18 cellular contexts compared by ENCODE assay signal in genomic region chr21:37446552-37446951, GRCh38.
DNase-seq lines count a peak whose midpoint lies in the region; ATAC-seq, FAIRE-seq and TF ChIP-seq lines count a peak whose summit lies in the region.
"Had no signal": no experiment of that assay in that cellular context is flagged by ENCODE, and none has a peak within 500 bp of the region (broad histone marks: within the 10 kb centered on the region; RNA-seq: fewer than 3 reads in every experiment).

No MANE protein-coding gene starts in this region.

- H2BK5ac ChIP-seq in trophoblast cell (ENCODE audit: low read depth, low read length, poor library complexity), result no peak overlapping the region

- dilution Hi-C loops in endothelial cell of umbilical vein (cut with MboI; ENCODE audit: extremely low pct_ligation_motif_present, low sequenced_read_pairs), result no loop called here

- POLR2A ChIA-PET in OCI-LY7 (lab: Charles Lee), result interaction anchor here (0.6 to 0.7 kb wide), 2 partner anchors 13 to 431 kb away, joined by 3 to 4 read pairs; no protein-coding TSS in a partner anchor
- POLR2A ChIA-PET in endothelial cell of umbilical vein (lab: Charles Lee), result no interaction called here

- FAIRE-seq in endothelial cell of umbilical vein (lab: Jason Lieb, UNC), result no peak
- FAIRE-seq: A204.1 had no signal

- H3K23ac ChIP-seq in trophoblast cell (ENCODE audit: low read length), result no peak overlapping the region

- TF ChIP-seq CTCF in OCI-LY7 (conservative IDR thresholded peaks at IDR 0.05; ENCODE audit: low read length) (peak; percentile 25; the same call in 1 of the 2 replicates), endothelial cell of umbilical vein (IDR thresholded peaks at IDR 0.05; ENCODE audit: extremely low read depth in 1 of 2, insufficient read depth in 1 of 2, low read depth in 1 of 2, low read length in 2 of 2) (no peak)

- no peaks in the 10 kb centered on the region for H3K9me2 ChIP-seq in OCI-LY7 (ENCODE audit: insufficient read depth, low read length)

- no peaks in the 10 kb centered on the region for H3K27me3 Mint-ChIP-seq in activated T-cell treated with anti-CD3 and anti-CD28 coated beads, Interleukin-2, amount 50 U/mL, for 24 hours
- H3K27me3 Mint-ChIP-seq in activated T-cell treated with anti-CD3 and anti-CD28 coated beads, Interleukin-2, amount 50 U/mL, for 4 hours (ENCODE audit: low read depth), result no peaks in the 10 kb centered on the region
- H3K27me3 Mint-ChIP-seq: activated naive CD4-positive, alpha-beta T cell treated with anti-CD3 and anti-CD28 coated beads, Interleukin-2, amount 10 ng/mL, durations not matched to agents 7 days and 5 days; stimulated activated naive B cell treated with anti-CD40 and anti-IgM and Interleukin-4, amounts not matched to agents 10 μg/mL and 1 μg/mL and 100 μg/mL, for 72 hours had no signal

- WGBS in trophoblast cell (ENCODE audit: extremely low coverage, insufficient coverage, insufficient read length), result no CpG with 5 or more reads among the region's 5 CpGs

- peaks cover 96% of the 10 kb centered on the region for H3K79me2 ChIP-seq in OCI-LY7 (ENCODE audit: insufficient read depth, low read depth, low read length)
- H3K79me2 ChIP-seq in endothelial cell of umbilical vein (ENCODE audit: control insufficient read depth, insufficient read depth, low read length), result peaks cover 94% of the 10 kb centered on the region
- peaks cover 14% of the 10 kb centered on the region for H3K79me2 ChIP-seq in trophoblast cell (ENCODE audit: control insufficient read depth, insufficient read depth, low read length, poor library complexity)

- no peak overlapping the region for H3K18ac ChIP-seq in trophoblast cell (ENCODE audit: low read length)

- no peak overlapping the region for H2BK120ac ChIP-seq in trophoblast cell (ENCODE audit: insufficient read depth, low read length, poor library complexity)

- peaks cover 34% of the 10 kb centered on the region; the same call in 1 of the 2 replicates for H3K36me3 ChIP-seq in OCI-LY7 (ENCODE audit: insufficient read depth, low read length)
- no peaks in the 10 kb centered on the region for H3K36me3 ChIP-seq in endothelial cell of umbilical vein (ENCODE audit: control insufficient read depth in 2 of 2, extremely low read depth in 1 of 2, insufficient read depth in 2 of 2, low read length in 2 of 2)
- peaks cover 0 to 2% of the 10 kb centered on the region in 2 experiments for H3K36me3 ChIP-seq in trophoblast cell (ENCODE audit: control insufficient read depth in 1 of 2, insufficient read depth in 2 of 2, low read length in 2 of 2)
- H3K36me3 ChIP-seq: transverse colon had no signal

- H3K4me3 ChIP-seq in OCI-LY7 (ENCODE audit: low read depth, low read length, poor library complexity, severe bottlenecking) (no peak overlapping the region), endothelial cell of umbilical vein (replicated peaks in 1 of 3; ENCODE audit: insufficient read depth in 1 of 3, low read depth in 1 of 3, low read length in 3 of 3) (no peak overlapping the region), trophoblast cell (ENCODE audit: low read depth, low read length) (no peak overlapping the region)
- H3K4me3 ChIP-seq: transverse colon had no signal

- no peak for DNase-seq in activated T-cell treated with anti-CD3 and anti-CD28 coated beads, Interleukin-2, amount 50 U/mL, for 24 hours
- no peak for DNase-seq in activated T-cell treated with anti-CD3 and anti-CD28 coated beads, Interleukin-2, amount 50 U/mL, for 4 hours
- DNase-seq in OCI-LY7 (ENCODE audit: low spot score), result no peak
- no peak for DNase-seq in endothelial cell of umbilical vein (ENCODE audit: low read depth, low spot score)
- DNase-seq in trophoblast cell, result no peak
- no peak for DNase-seq in NCI-H1048 (lab: John Stamatoyannopoulos, UW)
- DNase-seq in activated CD4-positive, alpha-beta T cell treated with anti-CD3 and anti-CD28 coated beads for 1 hour, result no peak
- no peak for DNase-seq in pons (ENCODE audit: low spot score)
- DNase-seq: activated naive CD4-positive, alpha-beta T cell treated with anti-CD3 and anti-CD28 coated beads, Interleukin-2, amount 10 ng/mL, durations not matched to agents 7 days and 5 days; DMS79 treated with DMSO at 0.1 percent for 48 hours; Kasumi-1; midbrain; NCI-H1436; Right ventricle myocardium superior; stimulated activated naive B cell treated with anti-CD40 and anti-IgM and Interleukin-4, amounts not matched to agents 10 μg/mL and 1 μg/mL and 100 μg/mL, for 72 hours; T-helper 2 cell; transverse colon had no signal

- peaks cover 89% of the 10 kb centered on the region for H3K4me1 Mint-ChIP-seq in activated T-cell treated with anti-CD3 and anti-CD28 coated beads, Interleukin-2, amount 50 U/mL, for 24 hours (ENCODE audit: low read depth)
- H3K4me1 Mint-ChIP-seq in activated T-cell treated with anti-CD3 and anti-CD28 coated beads, Interleukin-2, amount 50 U/mL, for 4 hours (ENCODE audit: low read depth), result peaks cover 85% of the 10 kb centered on the region

- no peak overlapping the region for H3K4me3 Mint-ChIP-seq in activated T-cell treated with anti-CD3 and anti-CD28 coated beads, Interleukin-2, amount 50 U/mL, for 24 hours
- H3K4me3 Mint-ChIP-seq in activated T-cell treated with anti-CD3 and anti-CD28 coated beads, Interleukin-2, amount 50 U/mL, for 4 hours, result no peak overlapping the region
- H3K4me3 Mint-ChIP-seq: activated naive CD4-positive, alpha-beta T cell treated with anti-CD3 and anti-CD28 coated beads, Interleukin-2, amount 10 ng/mL, durations not matched to agents 7 days and 5 days; stimulated activated naive B cell treated with anti-CD40 and anti-IgM and Interleukin-4, amounts not matched to agents 10 μg/mL and 1 μg/mL and 100 μg/mL, for 72 hours had no signal

- CTCF ChIA-PET in OCI-LY7 (lab: Charles Lee; ENCODE audit: unreplicated experiment), result no interaction called here
- CTCF ChIA-PET in endothelial cell of umbilical vein (lab: Charles Lee), result interaction anchor here (0.6 to 1.4 kb wide), 3 partner anchors 17 to 280 kb away, joined by 3 to 7 read pairs (median 3); no protein-coding TSS in a partner anchor

- no peak for TF ChIP-seq POLR2A in endothelial cell of umbilical vein (IDR thresholded peaks at IDR 0.05; ENCODE audit: low read depth, low read length)

- no peaks in the 10 kb centered on the region for H3K9me3 Mint-ChIP-seq in activated T-cell treated with anti-CD3 and anti-CD28 coated beads, Interleukin-2, amount 50 U/mL, for 24 hours
- no peaks in the 10 kb centered on the region for H3K9me3 Mint-ChIP-seq in activated T-cell treated with anti-CD3 and anti-CD28 coated beads, Interleukin-2, amount 50 U/mL, for 4 hours
- H3K9me3 Mint-ChIP-seq: activated naive CD4-positive, alpha-beta T cell treated with anti-CD3 and anti-CD28 coated beads, Interleukin-2, amount 10 ng/mL, durations not matched to agents 7 days and 5 days; stimulated activated naive B cell treated with anti-CD40 and anti-IgM and Interleukin-4, amounts not matched to agents 10 μg/mL and 1 μg/mL and 100 μg/mL, for 72 hours had no signal

- BruUV-seq in OCI-LY7 (replicated peaks; lab: Mats Ljungman, UMichigan) (no TSS peak), endothelial cell of umbilical vein (replicated peaks; lab: Mats Ljungman, UMichigan) (no TSS peak)

- peaks cover 34% of the 10 kb centered on the region for H3K36me3 Mint-ChIP-seq in activated T-cell treated with anti-CD3 and anti-CD28 coated beads, Interleukin-2, amount 50 U/mL, for 24 hours (ENCODE audit: low read depth)
- H3K36me3 Mint-ChIP-seq in activated T-cell treated with anti-CD3 and anti-CD28 coated beads, Interleukin-2, amount 50 U/mL, for 4 hours (ENCODE audit: insufficient read depth), result peaks cover 16% of the 10 kb centered on the region

- no peak overlapping the region for H4K91ac ChIP-seq in trophoblast cell (ENCODE audit: low read depth, low read length)

- H4K12ac ChIP-seq in trophoblast cell (ENCODE audit: low read depth, low read length), result no peak overlapping the region

- no peak overlapping the region for H4K8ac ChIP-seq in trophoblast cell (ENCODE audit: low read depth, low read length)

- H3K27ac ChIP-seq in OCI-LY7 (ENCODE audit: low read depth, low read length, poor library complexity, severe bottlenecking), result no peak overlapping the region
- no peak overlapping the region for H3K27ac ChIP-seq in endothelial cell of umbilical vein (ENCODE audit: insufficient read depth, low read depth, low read length)
- no peak overlapping the region for H3K27ac ChIP-seq in trophoblast cell (ENCODE audit: low read depth, low read length)
- H3K27ac ChIP-seq: transverse colon had no signal

- peak overlapping the region; percentile 67 for H3K27ac Mint-ChIP-seq in activated T-cell treated with anti-CD3 and anti-CD28 coated beads, Interleukin-2, amount 50 U/mL, for 24 hours
- H3K27ac Mint-ChIP-seq: activated naive CD4-positive, alpha-beta T cell treated with anti-CD3 and anti-CD28 coated beads, Interleukin-2, amount 10 ng/mL, durations not matched to agents 7 days and 5 days had no signal

- no peak overlapping the region for H2AK5ac ChIP-seq in trophoblast cell (ENCODE audit: low read length)

- H3K4ac ChIP-seq in trophoblast cell (ENCODE audit: low read depth, low read length), result peak overlapping the region; percentile 64

- H3K4me1 ChIP-seq in OCI-LY7 (ENCODE audit: insufficient read depth, low read length, poor library complexity, severe bottlenecking), result no peaks in the 10 kb centered on the region
- peaks cover 32% of the 10 kb centered on the region for H3K4me1 ChIP-seq in endothelial cell of umbilical vein (ENCODE audit: control insufficient read depth, extremely low read depth, insufficient read depth, low read length)
- peaks cover 3 to 10% of the 10 kb centered on the region in 2 experiments for H3K4me1 ChIP-seq in trophoblast cell (ENCODE audit: control insufficient read depth in 1 of 2, insufficient read depth in 2 of 2, low read length in 2 of 2)

- H4K20me1 ChIP-seq in OCI-LY7 (ENCODE audit: insufficient read depth, low read length), result peaks cover 44% of the 10 kb centered on the region; the same call in 1 of the 2 replicates
- H4K20me1 ChIP-seq in endothelial cell of umbilical vein (replicated peaks; ENCODE audit: control insufficient read depth, extremely low read depth, insufficient read depth, low read length), result peaks cover 10% of the 10 kb centered on the region

- intact Hi-C loops in OCI-LY7 (cut with micrococcal nuclease; ENCODE audit: unreplicated experiment), result no loop called here
- intact Hi-C loops in endothelial cell of umbilical vein (cut with micrococcal nuclease), result no loop called here

- no peak overlapping the region for H2BK12ac ChIP-seq in trophoblast cell (ENCODE audit: low read length)

- H3K14ac ChIP-seq in trophoblast cell (ENCODE audit: low read length), result no peak overlapping the region

- H3K27me3 ChIP-seq in endothelial cell of umbilical vein (ENCODE audit: control insufficient read depth in 2 of 2, insufficient read depth in 2 of 2, low read length in 2 of 2) (no peaks in the 10 kb centered on the region), trophoblast cell (ENCODE audit: insufficient read depth, low read length) (no peaks in the 10 kb centered on the region)
- H3K27me3 ChIP-seq: transverse colon had no signal

- H3K4me2 ChIP-seq in OCI-LY7 (ENCODE audit: low read length) (no peak overlapping the region), endothelial cell of umbilical vein (ENCODE audit: insufficient read depth, low read length) (no peak overlapping the region), trophoblast cell (ENCODE audit: low read length) (no peak overlapping the region)

- H3K9ac ChIP-seq in endothelial cell of umbilical vein (replicated peaks; ENCODE audit: extremely low read depth, insufficient read depth, low read length), result no peak overlapping the region
- H3K9ac ChIP-seq in trophoblast cell (ENCODE audit: low read length), result no peak overlapping the region

- no peaks in the 10 kb centered on the region for H3K9me1 ChIP-seq in endothelial cell of umbilical vein (replicated peaks; ENCODE audit: control insufficient read depth, extremely low read depth, insufficient read depth, low read length)

- H2AFZ ChIP-seq in OCI-LY7 (ENCODE audit: low read length) (no peak overlapping the region), endothelial cell of umbilical vein (ENCODE audit: low read depth, low read length) (no peak overlapping the region), trophoblast cell (ENCODE audit: insufficient read depth, low read length, poor library complexity) (no peak overlapping the region)

- no peaks in the 10 kb centered on the region for H3K9me3 ChIP-seq in OCI-LY7 (ENCODE audit: low read length)
- H3K9me3 ChIP-seq in endothelial cell of umbilical vein (replicated peaks; ENCODE audit: control insufficient read depth, insufficient read depth, low read length), result no peaks in the 10 kb centered on the region
- no peaks in the 10 kb centered on the region for H3K9me3 ChIP-seq in trophoblast cell (ENCODE audit: insufficient read depth, low read depth, low read length)
- H3K9me3 ChIP-seq: transverse colon had no signal

- no peaks in the 10 kb centered on the region for H3K79me1 ChIP-seq in trophoblast cell (ENCODE audit: low read length)

- ATAC-seq in activated T-cell treated with anti-CD3 and anti-CD28 coated beads, Interleukin-2, amount 50 U/mL, for 4 hours, result no peak
- ATAC-seq: stimulated activated naive B cell treated with anti-CD40 and anti-IgM and Interleukin-4, amounts not matched to agents 10 μg/mL and 1 μg/mL and 100 μg/mL, for 72 hours had no signal
